ENCODE assay signal across 1 cellular context in the genomic region with DNA sequence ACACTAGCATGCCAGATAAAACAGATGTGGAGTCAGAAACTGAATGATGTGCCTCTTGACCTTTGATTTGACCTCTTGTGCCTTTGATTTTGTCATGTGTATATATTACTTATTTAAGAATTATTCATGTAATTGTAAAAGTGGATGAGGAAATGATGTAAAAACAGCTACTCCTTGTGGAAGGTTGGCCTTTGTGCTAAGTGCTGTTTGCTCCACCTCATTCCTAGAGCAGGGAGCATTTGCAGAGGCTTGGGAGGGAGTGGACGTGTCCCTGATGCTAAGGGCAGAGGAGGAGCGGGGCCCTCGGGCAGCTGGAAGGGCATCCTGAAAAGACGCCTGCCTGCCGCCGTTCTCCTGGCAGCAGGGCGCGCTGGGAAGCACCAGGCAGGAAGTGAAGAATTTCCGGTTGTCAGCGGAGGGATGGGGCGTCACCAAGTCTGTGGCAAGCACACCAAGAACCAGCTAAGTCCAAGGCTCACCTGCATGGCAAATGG.
TF ChIP-seq lines count a peak whose summit lies in the region.

No MANE protein-coding gene starts in this region.

TF ChIP-seq in H1, 55 proteins besides CTCF, POLR2A, EP300 and RAD21 (continued from another document):
- TF ChIP-seq CHD7 (IDR thresholded peaks at IDR 0.05; ENCODE audit: insufficient replicate concordance, low read length) (no peak), CTBP2 (IDR thresholded peaks at IDR 0.05; ENCODE audit: borderline replicate concordance, insufficient read depth, insufficient read length, low read length) (no peak), EGR1 (IDR thresholded peaks at IDR 0.05; ENCODE audit: borderline replicate concordance, low read depth, low read length) (no peak), ZNF274 (IDR thresholded peaks at IDR 0.05; ENCODE audit: borderline replicate concordance, extremely low read depth, low read length) (no peak), YY1 (IDR thresholded peaks at IDR 0.05; ENCODE audit: low read depth, low read length) (no peak), BACH1 (IDR thresholded peaks at IDR 0.05; ENCODE audit: low read length) (no peak)
- TF ChIP-seq, protein P1, sequence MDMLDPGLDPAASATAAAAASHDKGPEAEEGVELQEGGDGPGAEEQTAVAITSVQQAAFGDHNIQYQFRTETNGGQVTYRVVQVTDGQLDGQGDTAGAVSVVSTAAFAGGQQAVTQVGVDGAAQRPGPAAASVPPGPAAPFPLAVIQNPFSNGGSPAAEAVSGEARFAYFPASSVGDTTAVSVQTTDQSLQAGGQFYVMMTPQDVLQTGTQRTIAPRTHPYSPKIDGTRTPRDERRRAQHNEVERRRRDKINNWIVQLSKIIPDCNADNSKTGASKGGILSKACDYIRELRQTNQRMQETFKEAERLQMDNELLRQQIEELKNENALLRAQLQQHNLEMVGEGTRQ (IDR thresholded peaks at IDR 0.05; ENCODE audit: low read length): no peak
- TF ChIP-seq, protein P2, sequence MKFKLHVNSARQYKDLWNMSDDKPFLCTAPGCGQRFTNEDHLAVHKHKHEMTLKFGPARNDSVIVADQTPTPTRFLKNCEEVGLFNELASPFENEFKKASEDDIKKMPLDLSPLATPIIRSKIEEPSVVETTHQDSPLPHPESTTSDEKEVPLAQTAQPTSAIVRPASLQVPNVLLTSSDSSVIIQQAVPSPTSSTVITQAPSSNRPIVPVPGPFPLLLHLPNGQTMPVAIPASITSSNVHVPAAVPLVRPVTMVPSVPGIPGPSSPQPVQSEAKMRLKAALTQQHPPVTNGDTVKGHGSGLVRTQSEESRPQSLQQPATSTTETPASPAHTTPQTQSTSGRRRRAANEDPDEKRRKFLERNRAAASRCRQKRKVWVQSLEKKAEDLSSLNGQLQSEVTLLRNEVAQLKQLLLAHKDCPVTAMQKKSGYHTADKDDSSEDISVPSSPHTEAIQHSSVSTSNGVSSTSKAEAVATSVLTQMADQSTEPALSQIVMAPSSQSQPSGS (IDR thresholded peaks at IDR 0.05; ENCODE audit: low read length): no peak
